In genomic region chr5:88203977-88204735, GRCh38 we compare ENCODE assay signal across 10 cellular contexts.
DNase-seq lines count a peak whose midpoint lies in the region; ATAC-seq and TF ChIP-seq lines count a peak whose summit lies in the region.
"Had no signal": no experiment of that assay in that cellular context is flagged by ENCODE, and none has a peak within 500 bp of the region (broad histone marks: within the 10 kb centered on the region; RNA-seq: fewer than 3 reads in every experiment).

No MANE protein-coding gene starts in this region.

- WGBS in thyroid gland, 2 donors = 76 to 77% methylated on average over 5 of the region's 5 CpGs

- TF ChIP-seq CTCF in activated CD8-positive, alpha-beta T cell treated with anti-CD3 and anti-CD28 coated beads for 36 hours (IDR thresholded peaks at IDR 0.05) = no peak
- no peak for TF ChIP-seq CTCF in thyroid gland (IDR thresholded peaks at IDR 0.05)

- H3K9me3 Mint-ChIP-seq in CD4-positive, CD25-positive, alpha-beta regulatory T cell = no peaks in the 10 kb centered on the region
- H3K9me3 Mint-ChIP-seq in activated CD8-positive, alpha-beta T cell treated with anti-CD3 and anti-CD28 coated beads for 36 hours = no peaks in the 10 kb centered on the region

- peaks cover 10% of the 10 kb centered on the region for H3K4me1 ChIP-seq in CD4-positive, CD25-positive, alpha-beta regulatory T cell (ENCODE audit: control insufficient read depth, insufficient read depth, low read length, poor library complexity, severe bottlenecking)
- H3K4me1 ChIP-seq in thyroid gland = no peaks in the 10 kb centered on the region

- CTCF ChIA-PET in activated CD8-positive, alpha-beta T cell treated with anti-CD3 and anti-CD28 coated beads for 36 hours (lab: Charles Lee) = interaction anchor here (0.6 to 0.8 kb wide), 2 partner anchors 12 to 477 kb away, joined by 3 read pairs; no protein-coding TSS in a partner anchor

- POLR2A ChIA-PET in activated CD8-positive, alpha-beta T cell treated with anti-CD3 and anti-CD28 coated beads for 36 hours (lab: Charles Lee) = no interaction called here

- TF ChIP-seq POLR2A in thyroid gland (IDR thresholded peaks at IDR 0.05) = no peak

- DNase-seq in CD4-positive, CD25-positive, alpha-beta regulatory T cell = peak; percentile 13 to 66 (median 55)
- DNase-seq in activated CD8-positive, alpha-beta T cell treated with anti-CD3 and anti-CD28 coated beads for 36 hours = peak; percentile 68
- DNase-seq in iris pigment epithelial cell (ENCODE audit: low read depth) = peak; percentile 6
- DNase-seq in NCI-H524 (lab: John Stamatoyannopoulos, UW) = no peak
- DNase-seq in thyroid gland = no peak
- DNase-seq: NCI-H2081 treated with DMSO at 0.1 percent for 48 hours had no signal

- intact Hi-C loops in activated CD8-positive, alpha-beta T cell treated with anti-CD3 and anti-CD28 coated beads for 36 hours (cut with micrococcal nuclease) = loop anchor here (10.0 kb wide), 1 partner anchor 51 kb away; no protein-coding TSS in a partner anchor
- intact Hi-C loops in thyroid gland (cut with DNase I) = no loop called here

- peaks cover 0 to 16% (median 13%) of the 10 kb centered on the region in 4 donors for H3K4me1 Mint-ChIP-seq in CD4-positive, CD25-positive, alpha-beta regulatory T cell
- peaks cover 14% of the 10 kb centered on the region for H3K4me1 Mint-ChIP-seq in activated CD8-positive, alpha-beta T cell treated with anti-CD3 and anti-CD28 coated beads for 36 hours (ENCODE audit: low read depth)

- H3K27ac Mint-ChIP-seq in CD4-positive, CD25-positive, alpha-beta regulatory T cell = peak overlapping the region; percentile 56 to 91 (median 90)
- H3K27ac Mint-ChIP-seq in activated CD8-positive, alpha-beta T cell treated with anti-CD3 and anti-CD28 coated beads for 36 hours = peak overlapping the region; percentile 86

- peak overlapping the region; percentile 1 to 84 (median 26) for H3K4me3 Mint-ChIP-seq in CD4-positive, CD25-positive, alpha-beta regulatory T cell
- no peak overlapping the region for H3K4me3 Mint-ChIP-seq in activated CD8-positive, alpha-beta T cell treated with anti-CD3 and anti-CD28 coated beads for 36 hours

- peaks cover 21% of the 10 kb centered on the region for H3K36me3 ChIP-seq in CD4-positive, CD25-positive, alpha-beta regulatory T cell (ENCODE audit: control insufficient read depth, insufficient read depth, low read length)
- H3K36me3 ChIP-seq in thyroid gland = peaks cover 4% of the 10 kb centered on the region in 2 donors
- H3K36me3 ChIP-seq: HAP-1 had no signal

- H3K9me3 ChIP-seq in CD4-positive, CD25-positive, alpha-beta regulatory T cell (ENCODE audit: control insufficient read depth in 2 of 2, low read length in 2 of 2) = no peaks in the 10 kb centered on the region
- no peaks in the 10 kb centered on the region for H3K9me3 ChIP-seq in thyroid gland
- H3K9me3 ChIP-seq: HAP-1 had no signal

- peak overlapping the region; percentile 64 for H3K27ac ChIP-seq in CD4-positive, CD25-positive, alpha-beta regulatory T cell (ENCODE audit: insufficient read depth, low read length, poor library complexity, severe bottlenecking)
- H3K27ac ChIP-seq in thyroid gland = no peak overlapping the region

- H3K27me3 ChIP-seq in CD4-positive, CD25-positive, alpha-beta regulatory T cell (ENCODE audit: control insufficient read depth, insufficient read depth, low read length) = no peaks in the 10 kb centered on the region
- H3K27me3 ChIP-seq in thyroid gland = no peaks in the 10 kb centered on the region

- H3K27me3 Mint-ChIP-seq in CD4-positive, CD25-positive, alpha-beta regulatory T cell = no peaks in the 10 kb centered on the region
- no peaks in the 10 kb centered on the region for H3K27me3 Mint-ChIP-seq in activated CD8-positive, alpha-beta T cell treated with anti-CD3 and anti-CD28 coated beads for 36 hours

- H3K4me3 ChIP-seq in CD4-positive, CD25-positive, alpha-beta regulatory T cell (ENCODE audit: low read depth, low read length) = peak overlapping the region; percentile 62
- no peak overlapping the region for H3K4me3 ChIP-seq in thyroid gland (replicated peaks in 1 of 3)
- H3K4me3 ChIP-seq: HAP-1 had no signal

- peak; percentile 90 to 94 for ATAC-seq in CD4-positive, CD25-positive, alpha-beta regulatory T cell (ENCODE audit: low read depth in 2 of 2)
- ATAC-seq in HG02798 (IDR thresholded peaks at IDR 0.05; ENCODE audit: poor library complexity, unreplicated experiment) = peak; percentile 96
- peak; percentile 96 for ATAC-seq in activated CD8-positive, alpha-beta T cell treated with anti-CD3 and anti-CD28 coated beads for 36 hours
- ATAC-seq in GM21825 (IDR thresholded peaks at IDR 0.05; ENCODE audit: unreplicated experiment) = no peak
- ATAC-seq in HG03045 (IDR thresholded peaks at IDR 0.05; ENCODE audit: unreplicated experiment) = no peak

- peaks cover 45% of the 10 kb centered on the region for H3K36me3 Mint-ChIP-seq in CD4-positive, CD25-positive, alpha-beta regulatory T cell
- peaks cover 41% of the 10 kb centered on the region for H3K36me3 Mint-ChIP-seq in activated CD8-positive, alpha-beta T cell treated with anti-CD3 and anti-CD28 coated beads for 36 hours (ENCODE audit: low read depth)

Comparison
In these comparisons a context has a peak if more than half of its experiments do, and no peak if none do; other contexts are left out.
1. ATAC-seq: peak in CD4-positive, CD25-positive, alpha-beta regulatory T cell (2 of 2), HG02798 (single experiment) and activated CD8-positive, alpha-beta T cell treated with anti-CD3 and anti-CD28 coated beads for 36 hours (single experiment); none in GM21825 (single experiment) and HG03045 (single experiment).
2. DNase-seq: peak in CD4-positive, CD25-positive, alpha-beta regulatory T cell (3 of 3), activated CD8-positive, alpha-beta T cell treated with anti-CD3 and anti-CD28 coated beads for 36 hours (single experiment) and iris pigment epithelial cell (single experiment); none in NCI-H524 (0 of 2) and thyroid gland (0 of 2).